8 cellular contexts compared by ENCODE assay signal in genomic region chr19:42283248-42284065, GRCh38. TPM values are rescaled to one million over a fixed set of nuclear protein-coding genes. Genes with fewer than 3 reads are reported as not detected.
DNase-seq lines count a peak whose midpoint lies in the region; ATAC-seq, FAIRE-seq and TF ChIP-seq lines count a peak whose summit lies in the region.

No MANE protein-coding gene starts in this region.

- peaks cover 55% of the 10 kb centered on the region for H3K4me1 Mint-ChIP-seq in activated B cell treated with CpG ODN at 0.5 μM for 24 hours
- H3K4me1 Mint-ChIP-seq in central memory CD8-positive, alpha-beta T cell = peaks cover 32% of the 10 kb centered on the region

- peak overlapping the region; percentile 62 to 73 for H3K4me3 ChIP-seq in kidney (ENCODE audit: low read length in 2 of 2)

- H3K9me3 Mint-ChIP-seq in activated B cell treated with CpG ODN at 0.5 μM for 24 hours = no peaks in the 10 kb centered on the region
- H3K9me3 Mint-ChIP-seq in central memory CD8-positive, alpha-beta T cell = no peaks in the 10 kb centered on the region

- no peaks in the 10 kb centered on the region for H3K27me3 Mint-ChIP-seq in activated B cell treated with CpG ODN at 0.5 μM for 24 hours
- H3K27me3 Mint-ChIP-seq in central memory CD8-positive, alpha-beta T cell = no peaks in the 10 kb centered on the region

- no peaks in the 10 kb centered on the region for H3K9me3 ChIP-seq in kidney (ENCODE audit: control insufficient read depth in 1 of 2, low read length in 2 of 2)

- DNase-seq in AG08395 (ENCODE audit: low spot score) = peak; percentile 97
- DNase-seq in NCI-H2171 treated with DMSO at 0.1 percent for 48 hours (lab: John Stamatoyannopoulos, UW) = peak; percentile 92
- peak; percentile 91 for DNase-seq in activated B cell treated with CpG ODN at 0.5 μM for 24 hours
- DNase-seq in central memory CD8-positive, alpha-beta T cell (ENCODE audit: low spot score in 2 of 2) = peak; percentile 83 to 93
- DNase-seq in kidney = peak; percentile 99
- peak; percentile 89 to 93 (median 89) for DNase-seq in stimulated activated CD4-positive, alpha-beta T cell treated with anti-CD3 and anti-CD28 coated beads, Interleukin-12 subunit alpha, Interleukin-12 subunit beta, amount 100 ng/mL, for 48 hours (ENCODE audit: low read depth in 2 of 3, low spot score in 1 of 3)

- H3K4me3 Mint-ChIP-seq in activated B cell treated with CpG ODN at 0.5 μM for 24 hours = no peak overlapping the region
- H3K4me3 Mint-ChIP-seq in central memory CD8-positive, alpha-beta T cell = no peak overlapping the region

- peaks cover 10 to 12% of the 10 kb centered on the region in 2 donors for H3K36me3 ChIP-seq in kidney (ENCODE audit: control insufficient read depth in 1 of 2, insufficient read depth in 2 of 2, low read length in 2 of 2)

- H3K36me3 Mint-ChIP-seq in activated B cell treated with CpG ODN at 0.5 μM for 24 hours (ENCODE audit: low read depth) = peaks cover 22% of the 10 kb centered on the region
- peaks cover 13% of the 10 kb centered on the region for H3K36me3 Mint-ChIP-seq in central memory CD8-positive, alpha-beta T cell (ENCODE audit: insufficient read depth)

- ATAC-seq in GM18873 (IDR thresholded peaks at IDR 0.05; ENCODE audit: low FRiP score, unreplicated experiment) = peak; percentile 31
- peak; percentile 36 for ATAC-seq in HG03108 (IDR thresholded peaks at IDR 0.05; ENCODE audit: unreplicated experiment)
- peak; percentile 64 for ATAC-seq in activated B cell treated with CpG ODN at 0.5 μM for 24 hours (ENCODE audit: low read depth)
- ATAC-seq in central memory CD8-positive, alpha-beta T cell (replicated peaks; ENCODE audit: extremely low read depth, poor library complexity, severe bottlenecking) = peak; percentile 68

- H3K4me1 ChIP-seq in kidney (ENCODE audit: control insufficient read depth in 1 of 2, insufficient read depth in 1 of 2, low read depth in 1 of 2, low read length in 2 of 2) = peaks cover 47 to 50% of the 10 kb centered on the region in 2 donors

- FAIRE-seq in kidney (lab: Jason Lieb, UNC) = no peak

- TF ChIP-seq CTCF in activated B cell treated with CpG ODN at 0.5 μM for 24 hours (IDR thresholded peaks at IDR 0.05) (no peak), kidney (IDR thresholded peaks at IDR 0.05; ENCODE audit: borderline replicate concordance, extremely low read depth, insufficient read depth) (no peak)

- CTCF ChIA-PET in activated B cell treated with CpG ODN at 0.5 μM for 24 hours (lab: Charles Lee) = interaction anchor here (1.0 kb wide), 1 partner anchor 13 kb away, joined by 4 read pairs; no protein-coding TSS in a partner anchor

- POLR2A ChIA-PET in activated B cell treated with CpG ODN at 0.5 μM for 24 hours (lab: Charles Lee) = interaction anchor here (1.3 to 5.2 kb wide), 7 partner anchors 13 to 154 kb away, joined by 5 to 68 read pairs (median 10); partner anchors contain the start of genes CIC, GSK3A and POU2F2

- intact Hi-C loops in activated B cell treated with CpG ODN at 0.5 μM for 24 hours (cut with micrococcal nuclease) = loop anchor here (1.0 to 5.0 kb wide), 8 partner anchors 13 to 154 kb away; partner anchors contain the start of genes DEDD2, MEGF8, PAFAH1B3 and PRR19
- intact Hi-C loops in kidney (cut with DNase I) = no loop called here

- H3K27ac ChIP-seq in kidney (ENCODE audit: low read depth in 2 of 2, low read length in 2 of 2) = peak overlapping the region; percentile 95 to 96

- peak overlapping the region; percentile 59 to 79 for H3K9ac ChIP-seq in kidney (ENCODE audit: low read length in 2 of 2)

- no peak overlapping the region for H3K27ac Mint-ChIP-seq in activated B cell treated with CpG ODN at 0.5 μM for 24 hours
- H3K27ac Mint-ChIP-seq in central memory CD8-positive, alpha-beta T cell (ENCODE audit: low read depth) = no peak overlapping the region

RNA-seq across cellular contexts. Expression of gene CIC, which starts 14.4 kb away (rescaled TPM):
- total RNA-seq in activated B cell treated with CpG ODN at 0.5 μM for 24 hours (85.4 and 96.5 TPM in 2 replicates), kidney (90.9 TPM)
- 18.8 TPM for polyA plus RNA-seq in kidney (ENCODE audit: insufficient read depth, low read depth, low replicate concordance)

RNA-seq across cellular contexts. Expression of gene PRR19, which starts 18.5 kb away (rescaled TPM):
- total RNA-seq in activated B cell treated with CpG ODN at 0.5 μM for 24 hours (0.20 and 0.33 TPM in 2 replicates), kidney (0.47 TPM)
- 0.71 TPM for polyA plus RNA-seq in kidney (ENCODE audit: insufficient read depth, low read depth, low replicate concordance)

RNA-seq across cellular contexts. Expression of gene PAFAH1B3, which starts 19.0 kb away (rescaled TPM):
- 22.7 and 25.9 TPM in 2 replicates for total RNA-seq in activated B cell treated with CpG ODN at 0.5 μM for 24 hours
- total RNA-seq in kidney = 22.0 TPM
- polyA plus RNA-seq in kidney (ENCODE audit: insufficient read depth, low read depth, low replicate concordance) = 38.3 TPM

RNA-seq across cellular contexts. Expression of gene ERF, which starts 28.5 kb away (rescaled TPM):
- 47.9 and 48.1 TPM in 2 replicates for total RNA-seq in activated B cell treated with CpG ODN at 0.5 μM for 24 hours
- 61.2 TPM for total RNA-seq in kidney
- 31.1 TPM for polyA plus RNA-seq in kidney (ENCODE audit: insufficient read depth, low read depth, low replicate concordance)

RNA-seq across cellular contexts. Expression of gene TMEM145, which starts 29.7 kb away (rescaled TPM):
- not detected in 2 replicates for total RNA-seq in activated B cell treated with CpG ODN at 0.5 μM for 24 hours
- not detected for total RNA-seq in kidney
- polyA plus RNA-seq in kidney (ENCODE audit: insufficient read depth, low read depth, low replicate concordance) = not detected

Comparison
In these comparisons a context has a peak if more than half of its experiments do, and no peak if none do; other contexts are left out.
1. Peak in every context shown above with its lines: DNase-seq, ATAC-seq, H3K4me3 ChIP-seq and H3K27ac ChIP-seq.